Comparison of ENCODE assay signal across 8 cellular contexts in the genomic region with DNA sequence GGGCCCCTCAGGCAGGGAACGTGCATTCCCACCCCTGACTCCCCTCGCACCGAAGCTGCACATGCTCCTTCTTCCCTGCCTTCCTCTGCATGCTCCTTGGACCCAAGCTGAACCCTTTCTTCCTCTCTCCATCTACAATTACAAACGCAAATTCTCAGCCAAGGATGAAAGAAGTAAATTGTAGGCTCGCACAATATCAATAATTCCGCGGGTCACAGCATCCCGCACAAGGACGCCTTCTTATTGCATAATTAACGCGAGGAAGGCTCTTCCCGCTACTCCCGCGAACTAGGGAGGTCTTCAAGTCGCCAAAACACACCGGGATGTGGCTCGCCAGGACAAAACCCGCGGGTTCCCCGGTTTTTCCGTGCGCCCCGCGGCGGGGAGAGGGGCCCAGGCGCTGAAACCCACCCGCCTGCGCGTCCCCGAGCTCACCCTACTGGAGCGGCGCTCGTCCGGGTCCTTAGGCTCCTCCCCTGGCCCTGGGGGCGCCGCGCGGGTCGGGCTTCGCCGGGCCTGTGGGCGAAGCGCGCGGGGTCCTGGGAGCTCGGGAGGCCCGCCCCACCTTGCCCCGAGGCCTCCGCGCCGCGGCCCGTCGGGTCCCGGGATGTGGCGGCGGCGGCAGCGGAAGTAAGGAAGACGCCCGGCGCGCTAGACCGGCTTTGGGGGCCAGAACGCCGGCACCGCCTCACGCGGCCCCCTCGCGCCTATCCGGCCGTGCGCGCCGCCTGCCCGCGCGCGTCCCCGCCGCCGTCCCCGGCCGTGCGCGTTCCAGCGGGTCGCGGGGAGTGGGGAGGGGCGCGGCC. TPM values are rescaled to one million over a fixed set of nuclear protein-coding genes. Genes with fewer than 3 reads are reported as not detected.
DNase-seq lines count a peak whose midpoint lies in the region; ATAC-seq and TF ChIP-seq lines count a peak whose summit lies in the region.

TSS of gene CHST10 (minus strand) at position 730 of the 806 bp plus-strand sequence. CDS start 10,993 bp downstream, outside the sequence.

- H3K27ac Mint-ChIP-seq in osteocyte (ENCODE audit: unreplicated experiment) = peak within 1 kb of the TSS; percentile 81

- H3K4me3 Mint-ChIP-seq in osteocyte (ENCODE audit: unreplicated experiment) = peak within 1 kb of the TSS; percentile 89

- H3K4me3 ChIP-seq in thymus (ENCODE audit: low read length) = peak within 1 kb of the TSS; percentile 82

- no peak for TF ChIP-seq CTCF in osteocyte (IDR thresholded peaks at IDR 0.05)

- WGBS in thymus = under 1% methylated on average over 92 of the region's 92 CpGs

- no peaks in the 10 kb centered on the region for H3K27me3 Mint-ChIP-seq in osteocyte (ENCODE audit: unreplicated experiment)

- peaks cover 2% of the 10 kb centered on the region for H3K36me3 Mint-ChIP-seq in osteocyte (ENCODE audit: unreplicated experiment)

- DNase-seq in COLO829 (ENCODE audit: low spot score) = peak; percentile 54
- DNase-seq in HT1080 (ENCODE audit: low read depth) = peak; percentile 51
- peak; percentile 76 for DNase-seq in activated naive CD4-positive, alpha-beta T cell treated with anti-CD3 and anti-CD28 coated beads, Interleukin-2, amount 50 U/mL, for 16 hours
- DNase-seq in glomerular visceral epithelial cell (ENCODE audit: extremely low spot score) = peak; percentile 64
- DNase-seq in osteocyte (ENCODE audit: extremely low spot score, unreplicated experiment) = peak; percentile 87

- 0 out of 2 replicates have a peak, but pooled peaks have one; percentile 35 for TF ChIP-seq POLR2A in Raji (IDR thresholded peaks at IDR 0.05; ENCODE audit: insufficient read depth, low read depth, low read length)

- no peaks in the 10 kb centered on the region for H3K9me3 Mint-ChIP-seq in osteocyte (ENCODE audit: unreplicated experiment)

- no peaks in the 10 kb centered on the region for H3K9me3 ChIP-seq in thymus (ENCODE audit: control insufficient read depth)

- no peaks in the 10 kb centered on the region for H3K27me3 ChIP-seq in thymus (ENCODE audit: control insufficient read depth, insufficient read depth)

- peaks cover 20% of the 10 kb centered on the region for H3K4me1 Mint-ChIP-seq in osteocyte (ENCODE audit: unreplicated experiment)

- H3K4me1 ChIP-seq in thymus (ENCODE audit: control insufficient read depth, insufficient read depth, low read length) = peaks cover 4% of the 10 kb centered on the region

- H3K27ac ChIP-seq in thymus (ENCODE audit: low read depth) = peak within 1 kb of the TSS; percentile 40

- H3K36me3 ChIP-seq in thymus (ENCODE audit: control insufficient read depth, insufficient read depth) = no peaks in the 10 kb centered on the region

- ATAC-seq in GM19463 (IDR thresholded peaks at IDR 0.05; ENCODE audit: unreplicated experiment) = peak; percentile 71

RNA-seq across cellular contexts. Expression of gene CHST10, which starts in this region (rescaled TPM):
- total RNA-seq in HT1080 (2014; rRNA removed; shearing (Covaris generic)) = 18.0 and 18.7 TPM in 2 replicates
- polyA plus RNA-seq in HT1080 (2015; cell fraction: cytosol; rRNA removed) = 18.4 and 19.1 TPM in 2 replicates
- polyA plus RNA-seq in HT1080 (2015; cell fraction: nucleus; rRNA removed) = 16.0 and 21.6 TPM in 2 replicates
- total RNA-seq in osteocyte = 14.4 and 17.3 TPM in 2 replicates
- polyA plus RNA-seq in thymus = 4.0 TPM

Comparison
In these comparisons a context has a peak if more than half of its experiments do, and no peak if none do; other contexts are left out.
1. Peak in every context shown above with its lines: DNase-seq, ATAC-seq, H3K4me3 ChIP-seq and H3K27ac ChIP-seq.